8 cellular contexts compared by ENCODE assay signal in the genomic region with DNA sequence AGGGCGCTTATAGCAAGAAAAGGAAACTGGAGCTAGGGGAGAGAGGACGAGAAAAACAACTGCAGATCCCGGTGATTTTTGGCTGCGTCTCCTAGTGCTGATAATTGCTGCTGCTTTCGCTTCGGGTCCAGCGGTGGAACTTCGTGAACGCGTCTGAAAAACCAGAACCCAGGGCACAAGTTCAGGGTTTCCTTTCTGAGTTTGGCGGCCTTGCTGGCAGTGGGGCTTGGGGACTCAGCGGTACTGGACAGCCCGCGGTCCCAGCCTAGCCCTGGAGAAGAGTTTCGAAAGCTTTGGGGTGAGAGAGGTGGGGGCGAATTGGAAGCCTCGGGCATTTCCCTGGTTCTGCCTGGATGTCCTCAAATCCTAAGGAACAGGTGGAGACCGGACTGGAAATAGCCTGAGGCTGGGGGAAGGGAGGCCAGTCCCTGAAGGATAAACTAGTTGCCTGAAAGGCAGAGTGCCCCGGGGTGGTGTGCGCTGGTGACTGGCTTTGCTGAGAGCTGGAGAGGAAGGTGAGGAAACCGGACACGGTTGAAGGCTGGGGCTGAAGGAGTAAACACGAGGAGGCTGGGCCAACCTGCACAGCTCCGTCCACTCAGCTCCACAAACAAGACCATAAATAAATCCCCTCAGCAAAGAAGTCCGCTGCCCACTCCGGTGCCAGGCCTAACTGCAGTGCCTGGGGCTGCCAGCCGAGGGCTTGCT. TPM values are rescaled to one million over a fixed set of nuclear protein-coding genes. Genes with fewer than 3 reads are reported as not detected.
DNase-seq lines count a peak whose midpoint lies in the region; ATAC-seq and TF ChIP-seq lines count a peak whose summit lies in the region.

No MANE protein-coding gene starts in this region.

- POLR2A ChIA-PET in activated CD8-positive, alpha-beta T cell treated with anti-CD3 and anti-CD28 coated beads for 36 hours (lab: Charles Lee): no interaction called here

- no peaks in the 10 kb centered on the region for H3K36me3 Mint-ChIP-seq in activated CD8-positive, alpha-beta T cell treated with anti-CD3 and anti-CD28 coated beads for 36 hours (ENCODE audit: low read depth)

- H3K4me3 Mint-ChIP-seq in activated CD8-positive, alpha-beta T cell treated with anti-CD3 and anti-CD28 coated beads for 36 hours: peak overlapping the region; percentile 79

- H3K9me3 Mint-ChIP-seq in activated CD8-positive, alpha-beta T cell treated with anti-CD3 and anti-CD28 coated beads for 36 hours: no peaks in the 10 kb centered on the region

- H3K27me3 ChIP-seq in Loucy (ENCODE audit: insufficient read depth, low read length, poor library complexity, severe bottlenecking) (no peaks in the 10 kb centered on the region), fibroblast of lung (ENCODE audit: control insufficient read depth, insufficient read depth, low read length) (no peaks in the 10 kb centered on the region), mucosa of stomach (ENCODE audit: control insufficient read depth, insufficient read depth, low read length) (no peaks in the 10 kb centered on the region)

- peak overlapping the region; percentile 44 for H3K27ac ChIP-seq in fibroblast of lung (ENCODE audit: insufficient read depth, low read length)

- no peaks in the 10 kb centered on the region for H3K9me2 ChIP-seq in Loucy (replicated peaks; ENCODE audit: low read depth, low read length)

- peak overlapping the region; percentile 90 for H3K4me2 ChIP-seq in Loucy (ENCODE audit: low read depth, low read length, poor library complexity, severe bottlenecking)
- peak overlapping the region; percentile 98 for H3K4me2 ChIP-seq in fibroblast of lung (ENCODE audit: extremely low read depth, insufficient read depth, low read length)

- H3K27ac Mint-ChIP-seq in activated CD8-positive, alpha-beta T cell treated with anti-CD3 and anti-CD28 coated beads for 36 hours: no peak overlapping the region

- peaks cover 25% of the 10 kb centered on the region for H3K4me1 Mint-ChIP-seq in activated CD8-positive, alpha-beta T cell treated with anti-CD3 and anti-CD28 coated beads for 36 hours (ENCODE audit: low read depth)

- H3K4me3 ChIP-seq in Loucy (ENCODE audit: low read length, poor library complexity, severe bottlenecking) (peak overlapping the region; percentile 76), fibroblast of lung (replicated peaks in 1 of 4; ENCODE audit: control extremely low read depth in 1 of 4, insufficient read depth in 1 of 4, low read depth in 3 of 4, low read length in 4 of 4) (peak overlapping the region; percentile 64 to 89 (median 80)), mucosa of stomach (ENCODE audit: low read length) (peak overlapping the region; percentile 91)

- peaks cover 32% of the 10 kb centered on the region for H3K27me3 Mint-ChIP-seq in activated CD8-positive, alpha-beta T cell treated with anti-CD3 and anti-CD28 coated beads for 36 hours

- ATAC-seq in activated CD8-positive, alpha-beta T cell treated with anti-CD3 and anti-CD28 coated beads for 36 hours: no peak
- ATAC-seq in GM18520 (IDR thresholded peaks at IDR 0.05; ENCODE audit: unreplicated experiment): no peak

- H3K36me3 ChIP-seq in Loucy (ENCODE audit: insufficient read depth, low read length) (no peaks in the 10 kb centered on the region), fibroblast of lung (ENCODE audit: control insufficient read depth, insufficient read depth, low read length) (no peaks in the 10 kb centered on the region), mucosa of stomach (ENCODE audit: control insufficient read depth, insufficient read depth, low read length) (no peaks in the 10 kb centered on the region)

- DNase-seq in DMS 273 (lab: John Stamatoyannopoulos, UW; ENCODE audit: unreplicated experiment) (peak; percentile 84), DMS 273 treated with DMSO at 0.1 percent for 48 hours (lab: John Stamatoyannopoulos, UW) (no peak), fibroblast of lung (ENCODE audit: low read depth in 2 of 2) (peak; percentile 30 to 41), ureter (ENCODE audit: low spot score) (peak; percentile 62)
- peak; percentile 39 for DNase-seq in activated CD8-positive, alpha-beta T cell treated with anti-CD3 and anti-CD28 coated beads for 36 hours

- H3F3A ChIP-seq in Loucy (ENCODE audit: low read depth): peaks cover 6% of the 10 kb centered on the region; the same call in 1 of the 2 replicates

- H3K9me3 ChIP-seq in Loucy (ENCODE audit: insufficient read depth, low read depth, low read length) (no peaks in the 10 kb centered on the region), fibroblast of lung (ENCODE audit: control insufficient read depth, insufficient read depth, low read depth, low read length) (no peaks in the 10 kb centered on the region), mucosa of stomach (ENCODE audit: control insufficient read depth, low read length) (no peaks in the 10 kb centered on the region)

- CTCF ChIA-PET in activated CD8-positive, alpha-beta T cell treated with anti-CD3 and anti-CD28 coated beads for 36 hours (lab: Charles Lee): interaction anchor here (1.2 to 1.9 kb wide), 5 partner anchors 10 to 102 kb away, joined by 3 to 5 read pairs (median 3); no protein-coding TSS in a partner anchor

- no peaks in the 10 kb centered on the region for H4K20me1 ChIP-seq in Loucy (ENCODE audit: insufficient read depth, low read length, poor library complexity, severe bottlenecking)
- H4K20me1 ChIP-seq in fibroblast of lung (ENCODE audit: control insufficient read depth, extremely low read depth, insufficient read depth, low read length): no peaks in the 10 kb centered on the region

- intact Hi-C loops in activated CD8-positive, alpha-beta T cell treated with anti-CD3 and anti-CD28 coated beads for 36 hours (cut with micrococcal nuclease): no loop called here

- TF ChIP-seq CTCF in Loucy (conservative IDR thresholded peaks at IDR 0.05; ENCODE audit: low read length) (peak; percentile 54; the same call in 1 of the 2 replicates), fibroblast of lung (conservative IDR thresholded peaks at IDR 0.05 in 1 of 2, IDR thresholded peaks at IDR 0.05 in 1 of 2; ENCODE audit: low read depth in 1 of 2, low read length in 2 of 2) (peak; percentile 13 to 42)
- TF ChIP-seq CTCF in activated CD8-positive, alpha-beta T cell treated with anti-CD3 and anti-CD28 coated beads for 36 hours (IDR thresholded peaks at IDR 0.05): no peak

- H3K9ac ChIP-seq in Loucy (ENCODE audit: low read depth, low read length, poor library complexity, severe bottlenecking) (peak overlapping the region; percentile 73), fibroblast of lung (ENCODE audit: insufficient read depth, low read length) (peak overlapping the region; percentile 62), mucosa of stomach (ENCODE audit: low read length) (peak overlapping the region; percentile 79)

- H3K79me2 ChIP-seq in Loucy (ENCODE audit: insufficient read depth, low read length) (no peaks in the 10 kb centered on the region), fibroblast of lung (ENCODE audit: control insufficient read depth, insufficient read depth, low read length) (no peaks in the 10 kb centered on the region)

- H2AFZ ChIP-seq in Loucy (ENCODE audit: low read length) (peak overlapping the region; percentile 74), fibroblast of lung (ENCODE audit: low read length) (peak overlapping the region; percentile 90)

- peaks cover 33% of the 10 kb centered on the region for H3K4me1 ChIP-seq in Loucy (ENCODE audit: insufficient read depth, low read length, poor library complexity, severe bottlenecking)
- peaks cover 5% of the 10 kb centered on the region for H3K4me1 ChIP-seq in fibroblast of lung (ENCODE audit: control insufficient read depth, extremely low read depth, insufficient read depth, low read length)
- peaks cover 24% of the 10 kb centered on the region for H3K4me1 ChIP-seq in mucosa of stomach (ENCODE audit: control insufficient read depth, insufficient read depth, low read length)

RNA-seq across cellular contexts. Expression of a gene that starts 0.9 kb away (rescaled TPM):
- total RNA-seq in activated CD8-positive, alpha-beta T cell treated with anti-CD3 and anti-CD28 coated beads for 36 hours: under 1 TPM; 0.31 to 0.65 TPM
- total RNA-seq in fibroblast of lung (7.2 and 13.2 TPM in 2 replicates), ureter (2.3 TPM)
- polyA plus RNA-seq in fibroblast of lung: 16.4 and 27.1 TPM in 2 replicates
- polyA plus RNA-seq in fibroblast of lung (2012): 10.4 and 20.3 TPM in 2 replicates
- polyA minus RNA-seq in fibroblast of lung (ENCODE audit: low replicate concordance): 17.8 and 18.3 TPM in 2 replicates
